In the genomic region with DNA sequence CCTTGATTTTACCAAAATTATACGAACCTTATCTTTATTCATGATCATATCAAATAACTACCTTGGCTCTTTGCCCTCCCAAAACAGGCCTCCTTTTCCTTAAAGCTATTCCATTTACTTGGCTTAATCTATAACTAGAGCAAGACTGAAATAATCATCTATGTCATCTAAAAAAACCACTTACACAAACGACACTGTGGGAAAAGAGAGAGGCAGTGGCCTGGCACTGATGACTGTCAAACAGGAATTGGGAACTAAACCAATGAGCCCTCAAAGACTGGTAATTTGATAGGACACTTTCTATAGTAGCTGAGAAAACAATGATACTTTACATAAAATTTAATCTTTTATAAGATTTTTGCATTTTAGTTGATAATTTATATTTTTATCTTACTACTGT, we compare ENCODE assay signal across 11 cellular contexts. TPM values are rescaled to one million over a fixed set of nuclear protein-coding genes. Genes with fewer than 3 reads are reported as not detected.
DNase-seq lines count a peak whose midpoint lies in the region; ATAC-seq lines count a peak whose summit lies in the region.
"Had no signal": no experiment of that assay in that cellular context is flagged by ENCODE, and none has a peak within 500 bp of the region (broad histone marks: within the 10 kb centered on the region; RNA-seq: fewer than 3 reads in every experiment).

No MANE protein-coding gene starts in this region.

- H3K79me2 ChIP-seq in trophoblast cell (ENCODE audit: control insufficient read depth, insufficient read depth, low read length, poor library complexity): no peaks in the 10 kb centered on the region

- no peak overlapping the region for H2BK5ac ChIP-seq in trophoblast cell (ENCODE audit: low read depth, low read length, poor library complexity)

- no peaks in the 10 kb centered on the region for H3K27me3 ChIP-seq in CD4-positive, alpha-beta memory T cell (ENCODE audit: insufficient read depth, low read length)
- no peaks in the 10 kb centered on the region for H3K27me3 ChIP-seq in trophoblast cell (ENCODE audit: insufficient read depth, low read length)
- H3K27me3 ChIP-seq in CD8-positive, alpha-beta memory T cell (ENCODE audit: insufficient read depth, low read length, poor library complexity, severe bottlenecking): no peaks in the 10 kb centered on the region
- H3K27me3 ChIP-seq: BLaER1 had no signal

- peaks cover 0 to 4% (median 1%) of the 10 kb centered on the region in 4 donors for H3K4me1 Mint-ChIP-seq in CD4-positive, alpha-beta memory T cell
- no peaks in the 10 kb centered on the region for H3K4me1 Mint-ChIP-seq in activated T-helper 17 cell treated with anti-CD3 and anti-CD28 coated beads, Interleukin-2, amount 50 U/mL, for 72 hours
- no peaks in the 10 kb centered on the region for H3K4me1 Mint-ChIP-seq in CD8-positive, alpha-beta memory T cell

- H3K27ac ChIP-seq in CD4-positive, alpha-beta memory T cell (ENCODE audit: low read depth, low read length): no peak overlapping the region
- no peak overlapping the region for H3K27ac ChIP-seq in trophoblast cell (ENCODE audit: low read depth, low read length)
- no peak overlapping the region for H3K27ac ChIP-seq in CD8-positive, alpha-beta memory T cell (ENCODE audit: low read depth, low read length)
- H3K27ac ChIP-seq: BLaER1 had no signal

- ATAC-seq in activated T-helper 17 cell treated with anti-CD3 and anti-CD28 coated beads, Interleukin-2, amount 50 U/mL, for 72 hours (replicated peaks): no peak
- ATAC-seq in left colon: peak; percentile 75
- no peak for ATAC-seq in HG02571 (IDR thresholded peaks at IDR 0.05; ENCODE audit: unreplicated experiment)

- no peak overlapping the region for H3K18ac ChIP-seq in trophoblast cell (ENCODE audit: low read length)

- no peak overlapping the region for H3K9ac ChIP-seq in trophoblast cell (ENCODE audit: low read length)
- H3K9ac ChIP-seq: BLaER1 had no signal

- H3K9me3 Mint-ChIP-seq in CD4-positive, alpha-beta memory T cell: no peaks in the 10 kb centered on the region
- H3K9me3 Mint-ChIP-seq in activated T-helper 17 cell treated with anti-CD3 and anti-CD28 coated beads, Interleukin-2, amount 50 U/mL, for 72 hours: no peaks in the 10 kb centered on the region
- H3K9me3 Mint-ChIP-seq in CD8-positive, alpha-beta memory T cell: no peaks in the 10 kb centered on the region

- H2BK120ac ChIP-seq in trophoblast cell (ENCODE audit: insufficient read depth, low read length, poor library complexity): no peak overlapping the region

- H3K79me1 ChIP-seq in trophoblast cell (ENCODE audit: low read length): no peaks in the 10 kb centered on the region

- POLR2A ChIA-PET in CD4-positive, alpha-beta memory T cell (lab: Charles Lee; ENCODE audit: partially characterized antibody): no interaction called here
- POLR2A ChIA-PET in CD8-positive, alpha-beta memory T cell (lab: Charles Lee): no interaction called here

- H3K36me3 ChIP-seq in CD4-positive, alpha-beta memory T cell (ENCODE audit: insufficient read depth, low read length): no peaks in the 10 kb centered on the region
- no peaks in the 10 kb centered on the region for H3K36me3 ChIP-seq in trophoblast cell (ENCODE audit: control insufficient read depth in 1 of 2, insufficient read depth in 2 of 2, low read length in 2 of 2)
- no peaks in the 10 kb centered on the region for H3K36me3 ChIP-seq in CD8-positive, alpha-beta memory T cell (ENCODE audit: insufficient read depth, low read length)
- H3K36me3 ChIP-seq: BLaER1 had no signal

- no peak overlapping the region for H4K12ac ChIP-seq in trophoblast cell (ENCODE audit: low read depth, low read length)

- no peak overlapping the region for H2BK12ac ChIP-seq in trophoblast cell (ENCODE audit: low read length)

- no peak overlapping the region for H3K14ac ChIP-seq in trophoblast cell (ENCODE audit: low read length)

- H3K23ac ChIP-seq in trophoblast cell (ENCODE audit: low read length): no peak overlapping the region

- no peak overlapping the region for H3K4ac ChIP-seq in trophoblast cell (ENCODE audit: low read depth, low read length)

- intact Hi-C loops in CD4-positive, alpha-beta memory T cell (cut with micrococcal nuclease): no loop called here
- intact Hi-C loops in left colon (cut with DNase I, micrococcal nuclease): no loop called here

- H3K4me1 ChIP-seq in CD4-positive, alpha-beta memory T cell (ENCODE audit: insufficient read depth, low read length): no peaks in the 10 kb centered on the region
- H3K4me1 ChIP-seq in trophoblast cell (ENCODE audit: control insufficient read depth in 1 of 2, insufficient read depth in 2 of 2, low read length in 2 of 2): no peaks in the 10 kb centered on the region
- no peaks in the 10 kb centered on the region for H3K4me1 ChIP-seq in CD8-positive, alpha-beta memory T cell (ENCODE audit: insufficient read depth, low read length)

- no peak overlapping the region for H3K4me2 ChIP-seq in trophoblast cell (ENCODE audit: low read length)
- H3K4me2 ChIP-seq: BLaER1 had no signal

- no peak overlapping the region for H2AK5ac ChIP-seq in trophoblast cell (ENCODE audit: low read length)

- no peak overlapping the region for H3K4me3 ChIP-seq in CD4-positive, alpha-beta memory T cell (ENCODE audit: low read length in 2 of 2)
- H3K4me3 ChIP-seq in trophoblast cell (ENCODE audit: low read depth, low read length): no peak overlapping the region
- H3K4me3 ChIP-seq in CD8-positive, alpha-beta memory T cell (ENCODE audit: low read length): no peak overlapping the region
- H3K4me3 ChIP-seq: BLaER1 had no signal

- H3K27me3 Mint-ChIP-seq in CD4-positive, alpha-beta memory T cell: no peaks in the 10 kb centered on the region
- no peaks in the 10 kb centered on the region for H3K27me3 Mint-ChIP-seq in activated T-helper 17 cell treated with anti-CD3 and anti-CD28 coated beads, Interleukin-2, amount 50 U/mL, for 72 hours
- peaks cover 0 to 3% of the 10 kb centered on the region in 2 donors for H3K27me3 Mint-ChIP-seq in CD8-positive, alpha-beta memory T cell

- H4K91ac ChIP-seq in trophoblast cell (ENCODE audit: low read depth, low read length): no peak overlapping the region

- H3K4me3 Mint-ChIP-seq in CD4-positive, alpha-beta memory T cell: peak overlapping the region in 6 of 8 donors; percentile 13 to 50 (median 46)
- peak overlapping the region; percentile 61 for H3K4me3 Mint-ChIP-seq in activated T-helper 17 cell treated with anti-CD3 and anti-CD28 coated beads, Interleukin-2, amount 50 U/mL, for 72 hours
- no peak overlapping the region for H3K4me3 Mint-ChIP-seq in CD8-positive, alpha-beta memory T cell

- no peaks in the 10 kb centered on the region for H3K36me3 Mint-ChIP-seq in CD4-positive, alpha-beta memory T cell
- H3K36me3 Mint-ChIP-seq in activated T-helper 17 cell treated with anti-CD3 and anti-CD28 coated beads, Interleukin-2, amount 50 U/mL, for 72 hours (ENCODE audit: low read depth): no peaks in the 10 kb centered on the region
- H3K36me3 Mint-ChIP-seq in CD8-positive, alpha-beta memory T cell: no peaks in the 10 kb centered on the region

- WGBS in trophoblast cell (ENCODE audit: extremely low coverage, insufficient coverage, insufficient read length): no CpG with 5 or more reads among the region's 2 CpGs

- no peak overlapping the region for H4K8ac ChIP-seq in trophoblast cell (ENCODE audit: low read depth, low read length)

- DNase-seq in CD4-positive, alpha-beta memory T cell: no peak
- peak; percentile 68 for DNase-seq in LoVo (ENCODE audit: low spot score)
- DNase-seq in left colon: no peak
- no peak for DNase-seq in trophoblast cell
- no peak for DNase-seq in GOT3 (lab: John Stamatoyannopoulos, UW)
- no peak for DNase-seq in CD8-positive, alpha-beta memory T cell
- DNase-seq: activated CD4-positive, alpha-beta T cell treated with anti-CD3 and anti-CD28 coated beads, Interleukin-2, amount 50 U/mL, for 48 hours; caudate nucleus had no signal

- peak overlapping the region in 2 of 7 donors; percentile 32 to 78 for H3K27ac Mint-ChIP-seq in CD4-positive, alpha-beta memory T cell
- no peak overlapping the region for H3K27ac Mint-ChIP-seq in activated T-helper 17 cell treated with anti-CD3 and anti-CD28 coated beads, Interleukin-2, amount 50 U/mL, for 72 hours
- H3K27ac Mint-ChIP-seq in CD8-positive, alpha-beta memory T cell: no peak overlapping the region

- H3K9me3 ChIP-seq in CD4-positive, alpha-beta memory T cell (ENCODE audit: control insufficient read depth in 1 of 2, low read length in 2 of 2): no peaks in the 10 kb centered on the region
- no peaks in the 10 kb centered on the region for H3K9me3 ChIP-seq in trophoblast cell (ENCODE audit: insufficient read depth, low read depth, low read length)
- H3K9me3 ChIP-seq in CD8-positive, alpha-beta memory T cell (ENCODE audit: low read length): no peaks in the 10 kb centered on the region
- H3K9me3 ChIP-seq: BLaER1 had no signal

- no peak overlapping the region for H2AFZ ChIP-seq in trophoblast cell (ENCODE audit: insufficient read depth, low read length, poor library complexity)

- CTCF ChIA-PET in CD4-positive, alpha-beta memory T cell (lab: Charles Lee; ENCODE audit: partially characterized antibody): interaction anchor here (1.4 to 1.5 kb wide), 2 partner anchors 12 to 61 kb away, joined by 4 to 5 read pairs; a partner anchor contains a TSS
- CTCF ChIA-PET in CD8-positive, alpha-beta memory T cell (lab: Charles Lee): no interaction called here

RNA-seq across cellular contexts. Expression of a gene that starts 11.7 kb away (rescaled TPM):
- total RNA-seq in CD4-positive, alpha-beta memory T cell: 1 to 10 TPM; 7.6 to 7.8 TPM
- polyA plus RNA-seq in CD4-positive, alpha-beta memory T cell: 10 to 100 TPM in 1 of 2 donors, 1 to 10 TPM in 1; 1.5 to 11.9 TPM
- total RNA-seq in activated T-helper 17 cell treated with anti-CD3 and anti-CD28 coated beads, Interleukin-2, amount 50 U/mL, for 72 hours: 10 to 100 TPM; 14.5 to 23.0 TPM
- total RNA-seq in left colon: 1 to 10 TPM; 4.3 to 4.8 TPM
- polyA plus RNA-seq in trophoblast cell (2013): 8.9 and 9.4 TPM in 2 replicates
- under 1 TPM; 0.07 to 0.53 TPM for total RNA-seq in CD8-positive, alpha-beta memory T cell
- 1.3 TPM for polyA plus RNA-seq in CD8-positive, alpha-beta memory T cell

Comparison
In these comparisons a context has a peak if more than half of its experiments do, and no peak if none do; other contexts are left out.
1. H3K4me3 Mint-ChIP-seq: peak in CD4-positive, alpha-beta memory T cell (6 of 8) and activated T-helper 17 cell treated with anti-CD3 and anti-CD28 coated beads, Interleukin-2, amount 50 U/mL, for 72 hours (single experiment); none in CD8-positive, alpha-beta memory T cell (0 of 7).